1 cellular context compared by ENCODE assay signal in the genomic region with DNA sequence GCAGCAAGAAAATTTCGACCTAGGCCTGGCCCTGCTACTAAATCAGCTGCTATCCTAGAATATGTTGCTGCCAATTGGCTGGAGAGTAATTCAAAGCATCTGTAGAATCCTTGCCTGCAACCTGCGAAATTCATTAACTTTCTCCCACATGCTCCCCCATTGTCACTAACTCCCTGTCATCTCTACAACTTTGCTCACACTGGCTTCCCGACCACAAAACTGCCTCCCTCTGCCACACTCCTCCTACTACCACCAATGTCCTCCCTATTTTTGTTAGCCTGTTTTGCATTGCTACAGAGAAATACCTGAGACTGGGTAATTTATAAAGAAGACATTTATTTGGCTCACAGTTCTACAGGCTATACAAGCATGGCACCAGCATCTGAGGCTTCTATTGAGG.
TF ChIP-seq lines count a peak whose summit lies in the region.

No MANE protein-coding gene starts in this region.

TF ChIP-seq in GM23338, 12 proteins besides CTCF, POLR2A, EP300 and RAD21 (continued from another document):
- TF ChIP-seq, protein P1, sequence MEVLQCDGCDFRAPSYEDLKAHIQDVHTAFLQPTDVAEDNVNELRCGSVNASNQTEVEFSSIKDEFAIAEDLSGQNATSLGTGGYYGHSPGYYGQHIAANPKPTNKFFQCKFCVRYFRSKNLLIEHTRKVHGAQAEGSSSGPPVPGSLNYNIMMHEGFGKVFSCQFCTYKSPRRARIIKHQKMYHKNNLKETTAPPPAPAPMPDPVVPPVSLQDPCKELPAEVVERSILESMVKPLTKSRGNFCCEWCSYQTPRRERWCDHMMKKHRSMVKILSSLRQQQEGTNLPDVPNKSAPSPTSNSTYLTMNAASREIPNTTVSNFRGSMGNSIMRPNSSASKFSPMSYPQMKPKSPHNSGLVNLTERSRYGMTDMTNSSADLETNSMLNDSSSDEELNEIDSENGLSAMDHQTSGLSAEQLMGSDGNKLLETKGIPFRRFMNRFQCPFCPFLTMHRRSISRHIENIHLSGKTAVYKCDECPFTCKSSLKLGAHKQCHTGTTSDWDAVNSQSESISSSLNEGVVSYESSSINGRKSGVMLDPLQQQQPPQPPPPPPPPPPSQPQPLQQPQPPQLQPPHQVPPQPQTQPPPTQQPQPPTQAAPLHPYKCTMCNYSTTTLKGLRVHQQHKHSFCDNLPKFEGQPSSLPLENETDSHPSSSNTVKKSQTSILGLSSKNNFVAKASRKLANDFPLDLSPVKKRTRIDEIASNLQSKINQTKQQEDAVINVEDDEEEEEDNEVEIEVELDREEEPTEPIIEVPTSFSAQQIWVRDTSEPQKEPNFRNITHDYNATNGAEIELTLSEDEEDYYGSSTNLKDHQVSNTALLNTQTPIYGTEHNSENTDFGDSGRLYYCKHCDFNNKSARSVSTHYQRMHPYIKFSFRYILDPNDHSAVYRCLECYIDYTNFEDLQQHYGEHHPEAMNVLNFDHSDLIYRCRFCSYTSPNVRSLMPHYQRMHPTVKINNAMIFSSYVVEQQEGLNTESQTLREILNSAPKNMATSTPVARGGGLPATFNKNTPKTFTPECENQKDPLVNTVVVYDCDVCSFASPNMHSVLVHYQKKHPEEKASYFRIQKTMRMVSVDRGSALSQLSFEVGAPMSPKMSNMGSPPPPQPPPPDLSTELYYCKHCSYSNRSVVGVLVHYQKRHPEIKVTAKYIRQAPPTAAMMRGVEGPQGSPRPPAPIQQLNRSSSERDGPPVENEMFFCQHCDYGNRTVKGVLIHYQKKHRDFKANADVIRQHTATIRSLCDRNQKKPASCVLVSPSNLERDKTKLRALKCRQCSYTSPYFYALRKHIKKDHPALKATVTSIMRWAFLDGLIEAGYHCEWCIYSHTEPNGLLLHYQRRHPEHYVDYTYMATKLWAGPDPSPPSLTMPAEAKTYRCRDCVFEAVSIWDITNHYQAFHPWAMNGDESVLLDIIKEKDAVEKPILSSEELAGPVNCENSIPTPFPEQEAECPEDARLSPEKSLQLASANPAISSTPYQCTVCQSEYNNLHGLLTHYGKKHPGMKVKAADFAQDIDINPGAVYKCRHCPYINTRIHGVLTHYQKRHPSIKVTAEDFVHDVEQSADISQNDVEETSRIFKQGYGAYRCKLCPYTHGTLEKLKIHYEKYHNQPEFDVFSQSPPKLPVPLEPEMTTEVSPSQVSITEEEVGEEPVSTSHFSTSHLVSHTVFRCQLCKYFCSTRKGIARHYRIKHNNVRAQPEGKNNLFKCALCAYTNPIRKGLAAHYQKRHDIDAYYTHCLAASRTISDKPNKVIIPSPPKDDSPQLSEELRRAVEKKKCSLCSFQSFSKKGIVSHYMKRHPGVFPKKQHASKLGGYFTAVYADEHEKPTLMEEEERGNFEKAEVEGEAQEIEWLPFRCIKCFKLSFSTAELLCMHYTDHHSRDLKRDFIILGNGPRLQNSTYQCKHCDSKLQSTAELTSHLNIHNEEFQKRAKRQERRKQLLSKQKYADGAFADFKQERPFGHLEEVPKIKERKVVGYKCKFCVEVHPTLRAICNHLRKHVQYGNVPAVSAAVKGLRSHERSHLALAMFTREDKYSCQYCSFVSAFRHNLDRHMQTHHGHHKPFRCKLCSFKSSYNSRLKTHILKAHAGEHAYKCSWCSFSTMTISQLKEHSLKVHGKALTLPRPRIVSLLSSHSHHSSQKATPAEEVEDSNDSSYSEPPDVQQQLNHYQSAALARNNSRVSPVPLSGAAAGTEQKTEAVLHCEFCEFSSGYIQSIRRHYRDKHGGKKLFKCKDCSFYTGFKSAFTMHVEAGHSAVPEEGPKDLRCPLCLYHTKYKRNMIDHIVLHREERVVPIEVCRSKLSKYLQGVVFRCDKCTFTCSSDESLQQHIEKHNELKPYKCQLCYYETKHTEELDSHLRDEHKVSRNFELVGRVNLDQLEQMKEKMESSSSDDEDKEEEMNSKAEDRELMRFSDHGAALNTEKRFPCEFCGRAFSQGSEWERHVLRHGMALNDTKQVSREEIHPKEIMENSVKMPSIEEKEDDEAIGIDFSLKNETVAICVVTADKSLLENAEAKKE (CRISPR knock-in tag; IDR thresholded peaks at IDR 0.05), result no peak
- TF ChIP-seq STAT1 (IDR thresholded peaks at IDR 0.05; ENCODE audit: unreplicated experiment), result no peak
- TF ChIP-seq EZH2 (IDR thresholded peaks at IDR 0.05; ENCODE audit: low read depth, unreplicated experiment), result no peak
- no peak for TF ChIP-seq EZH2phosphoT487 (IDR thresholded peaks at IDR 0.05; ENCODE audit: unreplicated experiment)
